Comparison of ENCODE assay signal across 20 cellular contexts in genomic region chr11:126701555-126701897, GRCh38.
"Had no signal": no experiment of that assay in that cellular context is flagged by ENCODE, and none has a peak within 500 bp of the region (broad histone marks: within the 10 kb centered on the region; RNA-seq: fewer than 3 reads in every experiment).

No MANE protein-coding gene starts in this region.

- H3K9me3 Mint-ChIP-seq: activated naive CD4-positive, alpha-beta T cell treated with anti-CD3 and anti-CD28 coated beads, Interleukin-2, amount 50 U/mL, for 24 hours; activated T-cell treated with anti-CD3 and anti-CD28 coated beads, Interleukin-2, amount 50 U/mL, for 72 hours; nephron progenitor cell had no signal

- H3K4me3 Mint-ChIP-seq: activated naive CD4-positive, alpha-beta T cell treated with anti-CD3 and anti-CD28 coated beads, Interleukin-2, amount 50 U/mL, for 24 hours; activated T-cell treated with anti-CD3 and anti-CD28 coated beads, Interleukin-2, amount 50 U/mL, for 72 hours; nephron progenitor cell had no signal

- H3K36me3 ChIP-seq: cardiac muscle cell, left lung, ovary, transverse colon, vagina, WERI-Rb-1 had no signal

- H3K27me3 ChIP-seq: left lung, ovary, vagina had no signal

- H3K36me3 Mint-ChIP-seq: activated naive CD4-positive, alpha-beta T cell treated with anti-CD3 and anti-CD28 coated beads, Interleukin-2, amount 50 U/mL, for 24 hours had no signal

- DNase-seq: activated CD4-positive, alpha-beta T cell treated with anti-CD3 and anti-CD28 coated beads, Interleukin-2, amount 50 U/mL, for 4 hours; activated effector memory CD4-positive, alpha-beta T cell treated with anti-CD3 and anti-CD28 coated beads, Interleukin-2, amount 50 U/mL, for 16 hours; activated T-cell treated with anti-CD3 and anti-CD28 coated beads, Interleukin-2, amount 50 U/mL, for 72 hours; kidney; left lung; mammary epithelial cell; nephron progenitor cell; ovary; psoas muscle; right cardiac atrium; stimulated activated CD4-positive, alpha-beta T cell treated with anti-CD3 and anti-CD28 coated beads, Interleukin-2, amount 100 ng/mL, for 24 hours; stimulated activated naive CD8-positive, alpha-beta T cell treated with anti-CD3 and anti-CD28 coated beads, Interleukin-15, Interleukin-2, amounts not matched to agents 100 U/mL and 50 U/mL, for 24 hours; transverse colon; WERI-Rb-1 had no signal

- H3K27ac Mint-ChIP-seq: activated naive CD4-positive, alpha-beta T cell treated with anti-CD3 and anti-CD28 coated beads, Interleukin-2, amount 50 U/mL, for 24 hours; activated T-cell treated with anti-CD3 and anti-CD28 coated beads, Interleukin-2, amount 50 U/mL, for 72 hours; nephron progenitor cell had no signal

- H3K9me3 ChIP-seq: left lung, ovary, psoas muscle, transverse colon, vagina had no signal

- FAIRE-seq: colon, endometrium, frontal cortex, kidney had no signal

- H3K4me3 ChIP-seq: cardiac muscle cell, left lung, ovary, psoas muscle, transverse colon, vagina had no signal

- H3K27ac ChIP-seq: cardiac muscle cell, left lung, ovary, psoas muscle, transverse colon, vagina, WERI-Rb-1 had no signal

- H3K4me1 Mint-ChIP-seq: activated naive CD4-positive, alpha-beta T cell treated with anti-CD3 and anti-CD28 coated beads, Interleukin-2, amount 50 U/mL, for 24 hours had no signal

- H3K4me1 ChIP-seq: left lung, psoas muscle, transverse colon, vagina had no signal

- ATAC-seq: activated T-cell treated with anti-CD3 and anti-CD28 coated beads, Interleukin-2, amount 50 U/mL, for 72 hours; left lung; psoas muscle; right cardiac atrium; stimulated activated naive CD8-positive, alpha-beta T cell treated with anti-CD3 and anti-CD28 coated beads, Interleukin-15, Interleukin-2, amounts not matched to agents 100 U/mL and 50 U/mL, for 24 hours had no signal
